Comparison of ENCODE assay signal across 8 cellular contexts in the genomic region with DNA sequence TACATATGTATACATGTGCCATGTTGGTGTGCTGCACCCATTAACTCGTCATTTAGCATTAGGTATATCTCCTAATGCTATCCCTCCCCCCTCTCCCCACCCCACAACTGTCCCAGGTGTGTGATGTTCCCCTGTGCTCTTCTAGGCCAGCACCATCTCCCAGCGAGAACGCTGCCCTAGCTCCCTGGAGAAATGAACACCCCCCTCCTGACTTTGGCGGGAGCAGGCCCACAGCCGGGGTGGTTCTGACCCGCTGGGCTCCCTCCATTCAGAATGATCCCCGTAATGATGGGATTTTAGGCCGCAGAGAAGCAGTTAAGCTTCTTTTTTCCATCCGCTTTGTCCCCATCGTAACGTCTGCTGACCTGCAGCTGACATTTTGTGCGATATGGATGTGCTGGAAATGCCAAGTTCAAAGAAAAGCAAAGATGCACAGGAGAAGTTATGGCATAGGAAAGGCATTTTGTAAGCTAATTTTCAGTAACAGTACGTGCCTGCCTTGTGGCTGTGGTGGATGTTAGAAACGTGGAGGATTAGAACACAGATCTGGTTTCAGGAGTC. TPM values are rescaled to one million over a fixed set of nuclear protein-coding genes. Genes with fewer than 3 reads are reported as not detected.
DNase-seq lines count a peak whose midpoint lies in the region; ATAC-seq, FAIRE-seq and TF ChIP-seq lines count a peak whose summit lies in the region.

No MANE protein-coding gene starts in this region.

- no peaks in the 10 kb centered on the region for H3K9me3 Mint-ChIP-seq in astrocyte (ENCODE audit: unreplicated experiment)
- H3K9me3 Mint-ChIP-seq in naive thymus-derived CD8-positive, alpha-beta T cell = no peaks in the 10 kb centered on the region

- peaks cover 4% of the 10 kb centered on the region for H3K36me3 Mint-ChIP-seq in astrocyte (ENCODE audit: low read depth, unreplicated experiment)
- peaks cover 0 to 6% (median 0%) of the 10 kb centered on the region in 3 donors for H3K36me3 Mint-ChIP-seq in naive thymus-derived CD8-positive, alpha-beta T cell

- ATAC-seq in GM18505 (IDR thresholded peaks at IDR 0.05; ENCODE audit: unreplicated experiment) (no peak), HG03196 (IDR thresholded peaks at IDR 0.05; ENCODE audit: unreplicated experiment) (no peak), GM21576 (IDR thresholded peaks at IDR 0.05; ENCODE audit: unreplicated experiment) (no peak)
- ATAC-seq in naive thymus-derived CD8-positive, alpha-beta T cell = no peak
- ATAC-seq in activated CD4-positive, CD25-positive, alpha-beta regulatory T cell treated with anti-CD3 and anti-CD28 coated beads, Interleukin-2, amount 50 U/mL, for 24 hours = no peak

- no peaks in the 10 kb centered on the region for H3K79me2 ChIP-seq in astrocyte (ENCODE audit: insufficient read depth, low read length)

- 54 to 57% methylated on average over 11 to 14 of the region's 14 CpGs for WGBS in testis, 2 donors

- H2AFZ ChIP-seq in astrocyte (ENCODE audit: low read depth, low read length) = no peak overlapping the region

- peaks cover 4% of the 10 kb centered on the region for H3K4me1 Mint-ChIP-seq in astrocyte (ENCODE audit: low read depth, unreplicated experiment)
- H3K4me1 Mint-ChIP-seq in naive thymus-derived CD8-positive, alpha-beta T cell = peaks cover 33 to 60% (median 55%) of the 10 kb centered on the region in 4 donors

- peak overlapping the region in 9 of 10 experiments; percentile 41 to 64 (median 52); a peak in 10 of 20 replicates for H3K4me3 ChIP-seq in BLaER1 treated with 17β-estradiol and CSF1 and Interleukin-3, amounts not matched to agents 10 nM and 100 nM
- H3K4me3 ChIP-seq in astrocyte (ENCODE audit: insufficient read depth, low read depth, low read length) (no peak overlapping the region), testis (peak overlapping the region in 1 of 2 donors; percentile 54)

- POLR2A ChIA-PET in naive thymus-derived CD8-positive, alpha-beta T cell (lab: Charles Lee) = interaction anchor here (0.6 to 9.3 kb wide), 13 partner anchors 9 to 307 kb away, joined by 3 to 269 read pairs (median 6); a partner anchor contains a TSS

- FAIRE-seq in astrocyte (lab: Jason Lieb, UNC) = no peak

- no peaks in the 10 kb centered on the region for H3K9me3 ChIP-seq in BLaER1 treated with 17β-estradiol and CSF1 and Interleukin-3, amounts not matched to agents 10 nM and 100 nM (replicated peaks in 1 of 11)
- no peaks in the 10 kb centered on the region for H3K9me3 ChIP-seq in astrocyte (ENCODE audit: insufficient read depth, low read depth, low read length)
- H3K9me3 ChIP-seq in testis = no peaks in the 10 kb centered on the region

- H3K36me3 ChIP-seq in BLaER1 treated with 17β-estradiol and CSF1 and Interleukin-3, amounts not matched to agents 10 nM and 100 nM = peaks cover 0 to 11% (median 4%) of the 10 kb centered on the region in 11 experiments; a peak in 13 of 22 replicates
- H3K36me3 ChIP-seq in astrocyte (ENCODE audit: insufficient read depth, low read length) (no peaks in the 10 kb centered on the region), testis (ENCODE audit: low read depth, missing control alignments) (no peaks in the 10 kb centered on the region)

- H3K4me3 Mint-ChIP-seq in astrocyte (ENCODE audit: unreplicated experiment) = peak overlapping the region; percentile 4
- H3K4me3 Mint-ChIP-seq in naive thymus-derived CD8-positive, alpha-beta T cell = peak overlapping the region; percentile 73 to 95 (median 82)

- H3K27ac ChIP-seq in BLaER1 treated with 17β-estradiol and CSF1 and Interleukin-3, amounts not matched to agents 10 nM and 100 nM = peak overlapping the region in 8 of 11 experiments; percentile 52 to 78 (median 65); a peak in 15 of 22 replicates
- no peak overlapping the region for H3K27ac ChIP-seq in astrocyte (ENCODE audit: low read depth, low read length)
- H3K27ac ChIP-seq in testis = no peak overlapping the region

- H3K4me1 ChIP-seq in BLaER1 treated with 17β-estradiol and CSF1 and Interleukin-3, amounts not matched to agents 10 nM and 100 nM = peaks cover 40 to 74% (median 64%) of the 10 kb centered on the region in 10 experiments
- H3K4me1 ChIP-seq in astrocyte (ENCODE audit: insufficient read depth, low read length) = peaks cover 6% of the 10 kb centered on the region
- peaks cover 3% of the 10 kb centered on the region for H3K4me1 ChIP-seq in testis

- no peaks in the 10 kb centered on the region for H3K27me3 ChIP-seq in BLaER1 treated with 17β-estradiol and CSF1 and Interleukin-3, amounts not matched to agents 10 nM and 100 nM
- no peaks in the 10 kb centered on the region for H3K27me3 ChIP-seq in astrocyte (ENCODE audit: insufficient read depth, low read length)
- no peaks in the 10 kb centered on the region for H3K27me3 ChIP-seq in testis

- TF ChIP-seq POLR2A in GM18505 (IDR thresholded peaks at IDR 0.05; ENCODE audit: borderline replicate concordance, extremely low read depth, insufficient read depth, insufficient read length) (peak; percentile 6), testis (IDR thresholded peaks at IDR 0.05) (no peak)

- peak overlapping the region in 8 of 11 experiments; percentile 29 to 75 (median 66); a peak in 12 of 22 replicates for H3K9ac ChIP-seq in BLaER1 treated with 17β-estradiol and CSF1 and Interleukin-3, amounts not matched to agents 10 nM and 100 nM
- H3K9ac ChIP-seq in astrocyte (ENCODE audit: low read length) = no peak overlapping the region

- intact Hi-C loops in testis (cut with DNase I; ENCODE audit: low total_unique reads) = no loop called here

- DNase-seq in astrocyte (ENCODE audit: low read depth) (no peak), testis (no peak)
- peak in 2 of 10 donors; percentile 13 to 40 for DNase-seq in naive thymus-derived CD8-positive, alpha-beta T cell

- no peaks in the 10 kb centered on the region for H4K20me1 ChIP-seq in BLaER1 treated with 17β-estradiol and CSF1 and Interleukin-3, amounts not matched to agents 10 nM and 100 nM
- H4K20me1 ChIP-seq in astrocyte (ENCODE audit: insufficient read depth, low read length) = no peaks in the 10 kb centered on the region

- no peak overlapping the region for H3K27ac Mint-ChIP-seq in astrocyte (ENCODE audit: unreplicated experiment)
- H3K27ac Mint-ChIP-seq in naive thymus-derived CD8-positive, alpha-beta T cell = peak overlapping the region; percentile 92 to 98 (median 95)

- peaks cover 11% of the 10 kb centered on the region for H3K27me3 Mint-ChIP-seq in astrocyte (ENCODE audit: low read depth, unreplicated experiment)
- H3K27me3 Mint-ChIP-seq in naive thymus-derived CD8-positive, alpha-beta T cell = no peaks in the 10 kb centered on the region

- TF ChIP-seq CTCF in astrocyte (IDR thresholded peaks at IDR 0.05; ENCODE audit: insufficient read depth, low read depth, low read length) (no peak), testis (IDR thresholded peaks at IDR 0.05) (no peak)

- H3K4me2 ChIP-seq in BLaER1 treated with 17β-estradiol and CSF1 and Interleukin-3, amounts not matched to agents 10 nM and 100 nM = peak overlapping the region; percentile 75 to 89 (median 84)
- peak overlapping the region; percentile 95 for H3K4me2 ChIP-seq in astrocyte (ENCODE audit: low read length)

RNA-seq across cellular contexts. Expression of a gene that starts 39.3 kb away (rescaled TPM):
- total RNA-seq in astrocyte = 28.4 and 31.3 TPM in 2 replicates
- total RNA-seq in naive thymus-derived CD8-positive, alpha-beta T cell = 100 to 1,000 TPM; 194 to 204 TPM
- 1 to 10 TPM; 4.5 to 8.3 (median 5.8) TPM for polyA plus RNA-seq in naive thymus-derived CD8-positive, alpha-beta T cell
- 10 to 100 TPM; 20.5 to 25.4 TPM for total RNA-seq in testis
- polyA plus RNA-seq in testis (ENCODE audit: insufficient read depth, low read depth, low replicate concordance) = 20.4 TPM

Comparison
In these comparisons a context has a peak if more than half of its experiments do, and no peak if none do; other contexts are left out.
1. H3K27ac ChIP-seq: peak in BLaER1 treated with 17β-estradiol and CSF1 and Interleukin-3, amounts not matched to agents 10 nM and 100 nM (8 of 11); none in astrocyte (single experiment) and testis (0 of 2).